Comparison of ENCODE assay signal across 9 cellular contexts in genomic region chr1:40258445-40258769, GRCh38. TPM values are rescaled to one million over a fixed set of nuclear protein-coding genes. Genes with fewer than 3 reads are reported as not detected.
A peak's percentile ranks its signal among the peaks of the same experiment; 100 is the strongest.
DNase-seq lines count a peak whose midpoint lies in the region; ATAC-seq, FAIRE-seq and TF ChIP-seq lines count a peak whose summit lies in the region.
"Had no signal": no experiment of that assay in that cellular context is flagged by ENCODE, and none has a peak within 500 bp of the region (broad histone marks: within the 10 kb centered on the region; RNA-seq: fewer than 3 reads in every experiment).

No MANE protein-coding gene starts in this region.

- peak overlapping the region; percentile 73 for H3K4me2 ChIP-seq in A549

- POLR2A ChIA-PET in A549 (lab: Yijun Ruan, JAX), result interaction anchor here (0.5 to 1.0 kb wide), 3 partner anchors 8 to 109 kb away, joined by 3 to 4 read pairs (median 4); no protein-coding TSS in a partner anchor
- POLR2A ChIA-PET in HEK293 (lab: Yijun Ruan, JAX), result interaction anchor here (0.6 to 1.8 kb wide), 5 partner anchors 11 to 218 kb away, joined by 3 to 13 read pairs (median 4); partner anchors contain the start of genes CAP1 and TMCO2

- TF ChIP-seq RAD21 in A549 (conservative IDR thresholded peaks at IDR 0.05 in 1 of 2, IDR thresholded peaks at IDR 0.05 in 1 of 2) (no peak), liver (IDR thresholded peaks at IDR 0.05) (no peak)

- intact Hi-C loops in ascending aorta (cut with DNase I), result loop anchor here (2.0 kb wide), 1 partner anchor 114 kb away; the partner anchor contains the start of gene SMAP2

- 0 out of 3 replicates have a peak, but pooled peaks cover 4% of the 10 kb centered on the region for H3K4me1 ChIP-seq in A549
- no peaks in the 10 kb centered on the region for H3K4me1 ChIP-seq in HEK293 (ENCODE audit: control insufficient read depth, insufficient read depth, low read length)
- peaks cover 8 to 39% of the 10 kb centered on the region in 2 donors for H3K4me1 ChIP-seq in ascending aorta
- H3K4me1 ChIP-seq in liver (ENCODE audit: control insufficient read depth in 4 of 4, insufficient read depth in 4 of 4, low read length in 3 of 4), result peaks cover 2 to 13% (median 7%) of the 10 kb centered on the region in 4 donors
- peaks cover 21 to 38% (median 22%) of the 10 kb centered on the region in 4 donors for H3K4me1 ChIP-seq in upper lobe of left lung

- WGBS in A549 (ENCODE audit: missing lambda C conversion rate), result 0% methylated on average over 6 of the region's 10 CpGs
- under 1% methylated on average over 10 of the region's 10 CpGs for WGBS in liver
- 0% methylated on average over 10 of the region's 10 CpGs for WGBS in upper lobe of left lung, 2 donors

- peak overlapping the region; percentile 75 for H3K4me3 ChIP-seq in A549
- peak overlapping the region; percentile 89 for H3K4me3 ChIP-seq in HEK293 (ENCODE audit: low read depth, low read length)
- peak overlapping the region; percentile 84 for H3K4me3 ChIP-seq in ascending aorta
- peak overlapping the region; percentile 71 to 100 (median 89) for H3K4me3 ChIP-seq in liver (ENCODE audit: low read depth in 1 of 3, low read length in 3 of 3)
- peak overlapping the region; percentile 70 to 96 (median 94) for H3K4me3 ChIP-seq in upper lobe of left lung

- CTCF ChIA-PET in A549 (lab: Yijun Ruan, JAX), result no interaction called here
- CTCF ChIA-PET in HEK293 (lab: Yijun Ruan, JAX), result interaction anchor here (0.8 to 1.2 kb wide), 2 partner anchors 80 to 87 kb away, joined by 4 to 5 read pairs; no protein-coding TSS in a partner anchor

- H3K27ac ChIP-seq in A549 (peak overlapping the region; percentile 90), HEK293 (ENCODE audit: extremely low read depth, low read depth, low read length) (peak overlapping the region; percentile 25; the same call in 1 of the 2 replicates), ascending aorta (peak overlapping the region; percentile 90 to 98), liver (ENCODE audit: low read depth in 1 of 2, low read length in 2 of 2) (peak overlapping the region; percentile 84 to 94), upper lobe of left lung (peak overlapping the region; percentile 95 to 97 (median 96))

- peak overlapping the region; percentile 70 to 95 for H3K9ac ChIP-seq in liver (ENCODE audit: low read depth in 1 of 2, low read length in 2 of 2)

- DNase-seq in A549 (ENCODE audit: low read depth in 1 of 2, low spot score in 1 of 2) (no peak), ascending aorta (ENCODE audit: low spot score in 2 of 2) (no peak), upper lobe of left lung (no peak)
- DNase-seq in stimulated activated CD4-positive, alpha-beta T cell treated with anti-CD3 and anti-CD28 coated beads, Interleukin-4, amount 100 ng/mL, for 24 hours, result no peak
- DNase-seq in stimulated activated naive CD4-positive, alpha-beta T cell (lab: John Stamatoyannopoulos, UW), result no peak

- H3K27me3 ChIP-seq in ascending aorta (no peaks in the 10 kb centered on the region), liver (ENCODE audit: control insufficient read depth in 4 of 4, insufficient read depth in 4 of 4, low read length in 3 of 4) (no peaks in the 10 kb centered on the region), upper lobe of left lung (no peaks in the 10 kb centered on the region)

- H3K36me3 ChIP-seq in HEK293 (ENCODE audit: control insufficient read depth in 2 of 2, insufficient read depth in 1 of 2, low read length in 2 of 2), result peaks cover 20 to 40% of the 10 kb centered on the region in 2 experiments
- peaks cover 11 to 22% of the 10 kb centered on the region in 2 donors for H3K36me3 ChIP-seq in ascending aorta
- H3K36me3 ChIP-seq in liver (ENCODE audit: control insufficient read depth in 4 of 4, insufficient read depth in 3 of 4, low read depth in 1 of 4, low read length in 3 of 4), result peaks cover 3 to 24% (median 19%) of the 10 kb centered on the region in 4 donors
- peaks cover 16 to 40% (median 24%) of the 10 kb centered on the region in 4 donors for H3K36me3 ChIP-seq in upper lobe of left lung

- TF ChIP-seq EP300 in A549 (IDR thresholded peaks at IDR 0.05) (no peak), upper lobe of left lung (IDR thresholded peaks at IDR 0.05) (no peak)

- ATAC-seq in A549, result peak; percentile 7 to 43; a peak in 3 of 6 replicates
- no peak for ATAC-seq in upper lobe of left lung (ENCODE audit: low FRiP score in 2 of 2)
- no peak for ATAC-seq in GM21515 (IDR thresholded peaks at IDR 0.05; ENCODE audit: unreplicated experiment)

- H3K9me3 ChIP-seq in A549, result no peaks in the 10 kb centered on the region
- H3K9me3 ChIP-seq in HEK293 (ENCODE audit: control insufficient read depth, insufficient read depth, low read depth, low read length), result no peaks in the 10 kb centered on the region
- no peaks in the 10 kb centered on the region for H3K9me3 ChIP-seq in ascending aorta
- no peaks in the 10 kb centered on the region for H3K9me3 ChIP-seq in liver (ENCODE audit: control insufficient read depth in 4 of 4, low read length in 3 of 4)
- H3K9me3 ChIP-seq in upper lobe of left lung, result no peaks in the 10 kb centered on the region

- no peak for FAIRE-seq in A549 (lab: Jason Lieb, UNC)

- TF ChIP-seq CTCF in A549 (IDR thresholded peaks at IDR 0.05) (no peak), HEK293 (tag by site-specific recombination; IDR thresholded peaks at IDR 0.05) (no peak), ascending aorta (IDR thresholded peaks at IDR 0.05) (no peak), liver (IDR thresholded peaks at IDR 0.05; ENCODE audit: low read depth, low read length, missing input control) (no peak), upper lobe of left lung (IDR thresholded peaks at IDR 0.05) (no peak)

- TF ChIP-seq POLR2A in A549 (IDR thresholded peaks at IDR 0.05; ENCODE audit: low read length) (no peak), upper lobe of left lung (IDR thresholded peaks at IDR 0.05) (no peak)

TF ChIP-seq in A549, 52 proteins besides CTCF, POLR2A, EP300 and RAD21 (continues in another document):
- no peak for TF ChIP-seq HDAC2 (IDR thresholded peaks at IDR 0.05)
- no peak for TF ChIP-seq RNF2 (IDR thresholded peaks at IDR 0.05; ENCODE audit: borderline replicate concordance, low read depth)
- no peak for TF ChIP-seq CEBPB (IDR thresholded peaks at IDR 0.05)
- no peak for TF ChIP-seq HES2 (IDR thresholded peaks at IDR 0.05)
- TF ChIP-seq NR3C1 (IDR thresholded peaks at IDR 0.05), result no peak
- no peak for TF ChIP-seq CBX8 (IDR thresholded peaks at IDR 0.05)

TF ChIP-seq in HEK293, 187 proteins besides CTCF, POLR2A, EP300 and RAD21:
- TF ChIP-seq ZBTB21 (tag by site-specific recombination; IDR thresholded peaks at IDR 0.05) (no peak), HOXD13 (CRISPR knock-in tag; IDR thresholded peaks at IDR 0.05; ENCODE audit: borderline replicate concordance) (0 out of 2 replicates have a peak, but pooled peaks have one; percentile 11)

TF ChIP-seq in liver, 16 proteins besides CTCF, POLR2A, EP300 and RAD21:
- TF ChIP-seq REST (IDR thresholded peaks at IDR 0.05) (no peak), HNF4G (IDR thresholded peaks at IDR 0.05) (no peak), FOXA1 (IDR thresholded peaks at IDR 0.05) (no peak)

RNA-seq across cellular contexts. Expression of gene ZMPSTE24, which starts 0.4 kb away (rescaled TPM):
- 40.5 and 61.3 TPM in 2 replicates for polyA plus RNA-seq in A549 (2011; rRNA removed)
- 9.1 TPM in 2 replicates for polyA plus RNA-seq in A549 (2012; cell fraction: cytosol; rRNA removed)
- 5.5 and 8.3 TPM in 2 replicates for polyA plus RNA-seq in A549 (2012; cell fraction: nucleus; rRNA removed)
- 41.0 to 44.3 TPM (median 41.9 TPM) in 3 replicates for polyA plus RNA-seq in A549 (2017; fragmentation: RNase III; extraction: RNeasy Plus Mini Kit Qiagen cat#74134 plus additional on column Dnase treatment)
- 18.9 and 21.3 TPM in 2 replicates for polyA minus RNA-seq in A549 (2011; rRNA and poly(A)+ RNA removed)
- 61.8 TPM for total RNA-seq in ascending aorta
- total RNA-seq in liver, result 10 to 100 TPM; 24.4 to 40.1 TPM
- polyA plus RNA-seq in liver, result 10 to 100 TPM; 17.3 to 20.8 TPM
- total RNA-seq in upper lobe of left lung, result 10 to 100 TPM; 10.3 to 42.8 (median 34.1) TPM

RNA-seq across cellular contexts. Expression of gene TMCO2, which starts 10.7 kb away (rescaled TPM):
- polyA plus RNA-seq in A549 (2011; rRNA removed) (not detected in 2 replicates), A549 (2017; fragmentation: RNase III; extraction: RNeasy Plus Mini Kit Qiagen cat#74134 plus additional on column Dnase treatment) (not detected in 3 replicates), liver (not detected)
- not detected in 2 replicates for polyA plus RNA-seq in A549 (2012; cell fraction: cytosol; rRNA removed)
- not detected in 2 replicates for polyA plus RNA-seq in A549 (2012; cell fraction: nucleus; rRNA removed)
- polyA minus RNA-seq in A549 (2011; rRNA and poly(A)+ RNA removed), result not detected in 2 replicates
- total RNA-seq in ascending aorta (not detected), liver (not detected), upper lobe of left lung (not detected)
- total RNA-seq: left cardiac atrium had no signal

RNA-seq across cellular contexts. Expression of gene COL9A2, which starts 58.7 kb away (rescaled TPM):
- polyA plus RNA-seq in A549 (2011; rRNA removed) (0.08 and 0.16 TPM in 2 replicates), A549 (2017; fragmentation: RNase III; extraction: RNeasy Plus Mini Kit Qiagen cat#74134 plus additional on column Dnase treatment) (0.12 to 0.32 TPM (median 0.12 TPM) in 3 replicates), liver (under 1 TPM; 0.22 to 0.46 TPM)
- 0.15 and 0.21 TPM in 2 replicates for polyA plus RNA-seq in A549 (2012; cell fraction: cytosol; rRNA removed)
- 0.40 and 0.60 TPM in 2 replicates for polyA plus RNA-seq in A549 (2012; cell fraction: nucleus; rRNA removed)
- polyA minus RNA-seq in A549 (2011; rRNA and poly(A)+ RNA removed), result 0.17 TPM in 1 of 2 replicates, not detected in the other
- total RNA-seq in ascending aorta (4.5 TPM), liver (under 1 TPM; 0.19 to 0.75 TPM), upper lobe of left lung (10 to 100 TPM in 1 of 6 donors, 1 to 10 TPM in 5; 4.2 to 30.4 (median 5.2) TPM)

Comparison
In these comparisons a context has a peak if more than half of its experiments do, and no peak if none do; other contexts are left out.
1. ATAC-seq: peak in A549 (2 of 2); none in upper lobe of left lung (0 of 2) and GM21515 (single experiment).
2. H3K27ac ChIP-seq: peak in every context shown above with its lines; median percentile 96 in upper lobe of left lung; 94 in ascending aorta; 90 in A549; 89 in liver; 25 in HEK293.
3. Peak in every context shown above with its lines, with median percentiles within 50 percentile points of each other: H3K4me3 ChIP-seq.